In the genomic region with DNA sequence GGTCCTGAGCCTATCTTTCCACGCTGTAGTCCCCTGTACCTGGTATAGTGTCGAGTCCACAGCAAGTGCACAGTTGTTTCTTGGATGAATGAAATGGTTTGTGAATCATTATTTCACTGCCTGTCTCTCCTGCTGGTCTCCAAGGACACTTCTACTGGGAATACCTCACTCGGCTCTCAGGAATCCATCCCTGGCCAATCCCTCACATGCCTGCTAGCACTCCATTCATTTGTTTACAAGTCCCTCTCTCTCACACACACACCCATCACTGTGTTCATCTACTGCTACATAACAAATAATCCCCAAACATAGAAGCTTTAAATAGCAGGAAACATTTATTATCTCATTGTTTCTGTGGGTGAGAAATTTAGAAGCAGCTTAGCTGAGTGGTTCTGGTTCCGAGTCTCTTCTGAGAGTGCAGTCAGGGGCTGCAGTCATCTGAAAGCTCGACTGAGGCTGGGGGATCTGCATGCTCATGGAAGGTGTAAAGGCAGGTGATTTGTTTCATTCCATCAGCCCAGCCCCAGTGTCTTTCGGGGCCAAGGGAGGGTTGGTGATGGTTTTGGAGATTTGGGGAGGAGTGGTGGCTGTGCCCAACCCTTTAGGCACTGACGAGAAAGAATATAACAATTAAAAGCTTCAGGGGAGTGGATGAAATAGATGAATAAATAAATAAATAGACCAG, we compare ENCODE assay signal across 20 cellular contexts.
DNase-seq lines count a peak whose midpoint lies in the region; TF ChIP-seq lines count a peak whose summit lies in the region.
"Had no signal": no experiment of that assay in that cellular context is flagged by ENCODE, and none has a peak within 500 bp of the region (broad histone marks: within the 10 kb centered on the region; RNA-seq: fewer than 3 reads in every experiment).

No MANE protein-coding gene starts in this region.

- H3K36me3 ChIP-seq in hepatocyte (replicated peaks; ENCODE audit: insufficient read depth, low read depth): no peaks in the 10 kb centered on the region
- H3K36me3 ChIP-seq: thyroid gland had no signal

- H2AFZ ChIP-seq in hepatocyte: no peak overlapping the region
- H2AFZ ChIP-seq: parathyroid adenoma had no signal

- no peaks in the 10 kb centered on the region for H4K20me1 ChIP-seq in hepatocyte (ENCODE audit: insufficient read depth, poor library complexity, severe bottlenecking)

- no peaks in the 10 kb centered on the region for H3K79me2 ChIP-seq in hepatocyte
- H3K79me2 ChIP-seq: parathyroid adenoma had no signal

- H3K4me1 ChIP-seq in hepatocyte (ENCODE audit: insufficient read depth): peaks cover 11% of the 10 kb centered on the region

- TF ChIP-seq CTCF in glutamatergic neuron (IDR thresholded peaks at IDR 0.05; ENCODE audit: partially characterized antibody, unreplicated experiment) (no peak), hepatocyte (IDR thresholded peaks at IDR 0.05; ENCODE audit: poor library complexity) (no peak)

- H3K9me3 Mint-ChIP-seq in glutamatergic neuron (ENCODE audit: unreplicated experiment): peaks cover 4% of the 10 kb centered on the region
- H3K9me3 Mint-ChIP-seq: activated CD4-positive, alpha-beta T cell treated with anti-CD3 and anti-CD28 coated beads, Interleukin-2, amount 10 ng/mL, durations not matched to agents 7 days and 5 days had no signal

- DNase-seq in EH (ENCODE audit: low read depth): peak; percentile 46
- peak; percentile 38 for DNase-seq in M059J (ENCODE audit: low read depth)
- peak; percentile 40 for DNase-seq in fibroblast of peridontal ligament (ENCODE audit: extremely low read depth)
- DNase-seq in renal cortical epithelial cell (ENCODE audit: low read depth): peak; percentile 38
- DNase-seq in stimulated activated CD8-positive, alpha-beta memory T cell treated with anti-CD3 and anti-CD28 coated beads, Interleukin-4, amount 100 ng/mL, for 48 hours: no peak
- DNase-seq in glutamatergic neuron: no peak
- DNase-seq in hepatocyte (ENCODE audit: low spot score): no peak
- DNase-seq in islet precursor cell: no peak
- DNase-seq: activated CD4-positive, alpha-beta T cell treated with anti-CD3 and anti-CD28 coated beads, Interleukin-2, amount 10 ng/mL, durations not matched to agents 7 days and 5 days; activated naive CD4-positive, alpha-beta T cell treated with Interleukin-2 at 50 U/mL for 16 hours; anterior cingulate cortex; central memory CD4-positive, alpha-beta T cell; GF-D8; NCI-H187; stimulated activated CD4-positive, alpha-beta T cell treated with anti-CD3 and anti-CD28 coated beads, Interleukin-1b, Interleukin-23, amount 100 ng/mL, for 48 hours; T-helper 2 cell; thyroid gland had no signal

- 90% methylated on average over 7 of the region's 7 CpGs for WGBS in hepatocyte (ENCODE audit: low lambda C conversion rate, missing lambda C conversion rate)

- H3K27me3 ChIP-seq in hepatocyte: no peaks in the 10 kb centered on the region
- H3K27me3 ChIP-seq: thyroid gland had no signal

- no peak overlapping the region for H3K4me3 Mint-ChIP-seq in glutamatergic neuron (ENCODE audit: unreplicated experiment)
- H3K4me3 Mint-ChIP-seq: activated CD4-positive, alpha-beta T cell treated with anti-CD3 and anti-CD28 coated beads, Interleukin-2, amount 10 ng/mL, durations not matched to agents 7 days and 5 days; stimulated activated memory B cell treated with anti-CD40 and anti-IgM and Interleukin-4, amounts not matched to agents 10 μg/mL and 1 μg/mL and 100 μg/mL, for 72 hours had no signal

- no peaks in the 10 kb centered on the region for H3K9me2 ChIP-seq in hepatocyte (replicated peaks; ENCODE audit: insufficient read depth)

- no peak overlapping the region for H3K27ac ChIP-seq in hepatocyte
- H3K27ac ChIP-seq: parathyroid adenoma, thyroid gland, VCaP had no signal

- peaks cover 2% of the 10 kb centered on the region for H3K4me1 Mint-ChIP-seq in glutamatergic neuron (ENCODE audit: low read depth, unreplicated experiment)
- H3K4me1 Mint-ChIP-seq: stimulated activated memory B cell treated with anti-CD40 and anti-IgM and Interleukin-4, amounts not matched to agents 10 μg/mL and 1 μg/mL and 100 μg/mL, for 72 hours had no signal

- no peak overlapping the region for H3K4me2 ChIP-seq in hepatocyte

- H3K9me3 ChIP-seq in hepatocyte (ENCODE audit: low read depth): no peaks in the 10 kb centered on the region
- H3K9me3 ChIP-seq: thyroid gland had no signal

- H3K27me3 Mint-ChIP-seq in glutamatergic neuron (ENCODE audit: unreplicated experiment): peaks cover 3% of the 10 kb centered on the region
- H3K27me3 Mint-ChIP-seq: activated CD4-positive, alpha-beta T cell treated with anti-CD3 and anti-CD28 coated beads, Interleukin-2, amount 10 ng/mL, durations not matched to agents 7 days and 5 days had no signal

- H3K36me3 Mint-ChIP-seq in glutamatergic neuron (ENCODE audit: unreplicated experiment): no peaks in the 10 kb centered on the region
- H3K36me3 Mint-ChIP-seq: stimulated activated memory B cell treated with anti-CD40 and anti-IgM and Interleukin-4, amounts not matched to agents 10 μg/mL and 1 μg/mL and 100 μg/mL, for 72 hours had no signal

- no peak overlapping the region for H3K4me3 ChIP-seq in hepatocyte
- H3K4me3 ChIP-seq: thyroid gland had no signal

- no peak overlapping the region for H3K27ac Mint-ChIP-seq in glutamatergic neuron (ENCODE audit: unreplicated experiment)
- H3K27ac Mint-ChIP-seq: activated CD4-positive, alpha-beta T cell treated with anti-CD3 and anti-CD28 coated beads, Interleukin-2, amount 10 ng/mL, durations not matched to agents 7 days and 5 days; stimulated activated memory B cell treated with anti-CD40 and anti-IgM and Interleukin-4, amounts not matched to agents 10 μg/mL and 1 μg/mL and 100 μg/mL, for 72 hours had no signal

Comparison
In these comparisons a context has a peak if more than half of its experiments do, and no peak if none do; other contexts are left out.
1. DNase-seq: peak in EH (single experiment), M059J (single experiment), fibroblast of peridontal ligament (single experiment) and renal cortical epithelial cell (single experiment); none in stimulated activated CD8-positive, alpha-beta memory T cell treated with anti-CD3 and anti-CD28 coated beads, Interleukin-4, amount 100 ng/mL, for 48 hours (single experiment), glutamatergic neuron (single experiment), hepatocyte (single experiment) and islet precursor cell (single experiment).